In the genomic region with DNA sequence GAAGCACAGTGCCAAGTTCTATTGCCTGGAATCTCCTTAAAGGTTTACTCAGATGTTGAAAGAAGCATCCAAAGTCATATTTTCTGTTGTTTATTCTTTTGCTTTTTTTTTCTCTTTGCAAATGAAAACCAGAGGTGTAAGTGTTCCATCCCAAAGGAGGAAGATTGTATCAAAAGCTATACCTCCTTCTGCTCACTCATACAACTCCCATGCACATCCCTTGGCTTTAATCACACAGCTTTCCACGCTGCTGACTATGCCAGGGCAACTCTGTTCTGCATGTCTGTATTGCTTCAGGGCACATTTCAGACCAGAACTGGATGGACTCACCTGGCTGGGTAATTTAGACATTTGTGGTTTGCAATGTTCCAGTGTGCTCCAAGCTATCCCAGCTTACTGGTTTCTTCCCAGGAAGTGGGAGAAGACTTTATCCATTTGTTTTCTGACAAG, we compare ENCODE assay signal across 9 cellular contexts.
A peak's percentile ranks its signal among the peaks of the same experiment; 100 is the strongest.
DNase-seq lines count a peak whose midpoint lies in the region; ATAC-seq and TF ChIP-seq lines count a peak whose summit lies in the region.
"Had no signal": no experiment of that assay in that cellular context is flagged by ENCODE, and none has a peak within 500 bp of the region (broad histone marks: within the 10 kb centered on the region; RNA-seq: fewer than 3 reads in every experiment).

No MANE protein-coding gene starts in this region.

- peaks cover 76% of the 10 kb centered on the region for H3K4me1 Mint-ChIP-seq in osteocyte (ENCODE audit: unreplicated experiment)

- no peaks in the 10 kb centered on the region for H3K9me3 Mint-ChIP-seq in osteocyte (ENCODE audit: unreplicated experiment)

- TF ChIP-seq CTCF in epithelial cell of esophagus (IDR thresholded peaks at IDR 0.05; ENCODE audit: insufficient read depth, low read depth, low read length, missing control alignments) (no peak), osteocyte (IDR thresholded peaks at IDR 0.05) (no peak)

- no peaks in the 10 kb centered on the region for H3K27me3 Mint-ChIP-seq in osteocyte (ENCODE audit: unreplicated experiment)

- no peaks in the 10 kb centered on the region for H3K36me3 Mint-ChIP-seq in osteocyte (ENCODE audit: unreplicated experiment)

- no peak overlapping the region for H3K4me3 Mint-ChIP-seq in osteocyte (ENCODE audit: unreplicated experiment)

- ATAC-seq in GM19035 (IDR thresholded peaks at IDR 0.05; ENCODE audit: unreplicated experiment), result no peak
- no peak for ATAC-seq in HG02610 (IDR thresholded peaks at IDR 0.05; ENCODE audit: unreplicated experiment)

- peak; percentile 24 for DNase-seq in DMS153 treated with DMSO at 0.1 percent for 48 hours (lab: John Stamatoyannopoulos, UW; ENCODE audit: unreplicated experiment)
- peak; percentile 89 for DNase-seq in NCI-H526 treated with DMSO at 0.1 percent for 48 hours (lab: John Stamatoyannopoulos, UW)
- DNase-seq in epithelial cell of esophagus (ENCODE audit: low read depth), result peak; percentile 96
- DNase-seq in osteocyte (ENCODE audit: extremely low spot score, unreplicated experiment), result no peak
- DNase-seq in HuH-7.5 (ENCODE audit: low spot score), result no peak
- DNase-seq in NCI-H2227 treated with DMSO at 0.1 percent for 48 hours (lab: John Stamatoyannopoulos, UW), result no peak

- peak overlapping the region; percentile 84 for H3K27ac Mint-ChIP-seq in osteocyte (ENCODE audit: unreplicated experiment)

- H3K4me3 ChIP-seq in epithelial cell of esophagus (ENCODE audit: low read length), result no peak overlapping the region
- H3K4me3 ChIP-seq: lung had no signal

Comparison
In these comparisons a context has a peak if more than half of its experiments do, and no peak if none do; other contexts are left out.
1. DNase-seq: peak in DMS153 treated with DMSO at 0.1 percent for 48 hours (single experiment), NCI-H526 treated with DMSO at 0.1 percent for 48 hours (single experiment) and epithelial cell of esophagus (single experiment); none in osteocyte (single experiment), HuH-7.5 (single experiment) and NCI-H2227 treated with DMSO at 0.1 percent for 48 hours (single experiment).